ENCODE assay signal across 1 cellular context in the genomic region with DNA sequence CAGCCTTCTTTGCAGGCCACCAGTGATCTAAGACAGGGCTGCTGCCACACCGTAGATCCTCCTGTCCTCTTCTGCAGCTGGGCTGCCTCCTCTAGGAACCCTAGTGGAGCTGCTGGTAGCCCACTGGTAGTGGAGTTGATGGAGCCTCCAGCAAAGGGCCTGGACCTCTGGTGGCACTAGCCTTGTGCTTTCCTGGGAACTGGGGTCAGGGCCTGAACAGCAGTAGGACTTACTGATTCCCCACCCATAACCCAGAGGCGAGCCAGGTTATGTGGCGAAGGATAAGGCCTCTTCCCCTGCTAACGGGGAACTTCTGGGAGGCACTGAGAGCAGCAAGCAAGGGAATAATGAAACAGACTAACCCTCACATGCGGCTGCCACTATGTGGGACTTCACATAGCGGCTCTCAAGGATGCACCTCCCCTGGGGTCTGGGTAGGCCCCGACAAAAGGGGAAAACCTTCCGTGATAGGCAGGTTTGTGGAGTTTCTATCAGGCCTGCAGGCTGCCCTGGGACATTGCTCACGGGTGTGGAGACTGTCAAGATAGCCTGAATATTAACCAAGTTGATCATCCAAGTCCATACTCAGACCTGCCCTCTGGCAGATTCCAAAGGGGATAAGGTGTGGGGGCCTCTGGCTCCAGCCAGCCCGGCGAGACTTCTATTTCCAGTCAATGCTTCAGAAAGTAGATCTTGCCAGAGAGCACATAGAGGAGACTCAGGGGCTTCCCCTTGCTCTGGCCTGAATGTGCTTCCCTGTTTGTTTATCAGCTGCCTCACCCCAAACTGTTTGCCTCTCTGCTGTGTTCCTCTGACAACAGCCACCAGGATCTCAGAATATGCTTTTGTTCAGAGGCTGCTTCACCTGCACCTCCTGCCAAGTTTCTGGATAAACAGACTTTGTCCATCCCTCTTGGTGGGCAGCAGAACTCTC.
TF ChIP-seq lines count a peak whose summit lies in the region.

No MANE protein-coding gene starts in this region.

TF ChIP-seq in HEK293T, 16 proteins besides CTCF, POLR2A, EP300 and RAD21 (continued from another document):
- TF ChIP-seq, protein P1, sequence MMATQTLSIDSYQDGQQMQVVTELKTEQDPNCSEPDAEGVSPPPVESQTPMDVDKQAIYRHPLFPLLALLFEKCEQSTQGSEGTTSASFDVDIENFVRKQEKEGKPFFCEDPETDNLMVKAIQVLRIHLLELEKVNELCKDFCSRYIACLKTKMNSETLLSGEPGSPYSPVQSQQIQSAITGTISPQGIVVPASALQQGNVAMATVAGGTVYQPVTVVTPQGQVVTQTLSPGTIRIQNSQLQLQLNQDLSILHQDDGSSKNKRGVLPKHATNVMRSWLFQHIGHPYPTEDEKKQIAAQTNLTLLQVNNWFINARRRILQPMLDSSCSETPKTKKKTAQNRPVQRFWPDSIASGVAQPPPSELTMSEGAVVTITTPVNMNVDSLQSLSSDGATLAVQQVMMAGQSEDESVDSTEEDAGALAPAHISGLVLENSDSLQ (IDR thresholded peaks at IDR 0.05), result no peak
- TF ChIP-seq TARDBP (IDR thresholded peaks at IDR 0.05), result no peak
- TF ChIP-seq HDGF (IDR thresholded peaks at IDR 0.05; ENCODE audit: borderline replicate concordance), result no peak
- no peak for TF ChIP-seq SUZ12 (IDR thresholded peaks at IDR 0.05)
- no peak for TF ChIP-seq ZNF384 (IDR thresholded peaks at IDR 0.05)
- no peak for TF ChIP-seq L3MBTL2 (conservative IDR thresholded peaks at IDR 0.05)
- TF ChIP-seq LEF1 (IDR thresholded peaks at IDR 0.05; ENCODE audit: borderline replicate concordance), result no peak
- TF ChIP-seq NFRKB (IDR thresholded peaks at IDR 0.05), result no peak
